Comparison of ENCODE assay signal across 29 cellular contexts in genomic region chr11:134864968-134865305, GRCh38.
"Had no signal": no experiment of that assay in that cellular context is flagged by ENCODE, and none has a peak within 500 bp of the region (broad histone marks: within the 10 kb centered on the region; RNA-seq: fewer than 3 reads in every experiment).

No MANE protein-coding gene starts in this region.

- ATAC-seq: left colon, left lung, natural killer cell, psoas muscle had no signal

- H3K27ac ChIP-seq: left lung, lower lobe of right lung, neutrophil, parathyroid adenoma, psoas muscle, right lobe of liver, tibial nerve, uterus had no signal

- H3K4me3 Mint-ChIP-seq: immature natural killer cell; mesothelial cell of epicardium; naive B cell; natural killer cell; nephron progenitor cell; stimulated activated memory B cell treated with anti-CD40 and anti-IgM and Interleukin-4, amounts not matched to agents 10 μg/mL and 1 μg/mL and 100 μg/mL, for 72 hours; stimulated activated naive CD8-positive, alpha-beta T cell treated with anti-CD3 and anti-CD28 coated beads, Interleukin-15, amount 100 ng/mL, for 72 hours; type B pancreatic cell had no signal

- H3K4me1 ChIP-seq: left lung, lower lobe of right lung, parathyroid adenoma, psoas muscle, right lobe of liver, uterus had no signal

- DNase-seq: hypothalamus; immature natural killer cell; kidney; left colon; left lung; lower lobe of right lung; mammary epithelial cell; mesenchymal stem cell; naive B cell; natural killer cell; nephron progenitor cell; occipital lobe; psoas muscle; right lobe of liver; stimulated activated CD4-positive, alpha-beta T cell treated with anti-CD3 and anti-CD28 coated beads, Interleukin-1b, Interleukin-23, amount 100 ng/mL, for 48 hours; stimulated activated CD4-positive, alpha-beta T cell treated with anti-CD3 and anti-CD28 coated beads, Interleukin-2, amount 100 ng/mL, for 48 hours; stimulated activated CD4-positive, alpha-beta T cell treated with anti-CD3 and anti-CD28 coated beads, Interleukin-4, amount 100 ng/mL, for 4 hours; stimulated activated CD8-positive, alpha-beta memory T cell treated with anti-CD3 and anti-CD28 coated beads, Interleukin-4, amount 100 ng/mL, for 48 hours; stimulated activated naive CD4-positive, alpha-beta T cell treated with Interleukin-2 at 50 U/mL for 16 hours; stimulated activated naive CD8-positive, alpha-beta T cell treated with anti-CD3 and anti-CD28 coated beads, Interleukin-15, amount 100 ng/mL, for 72 hours; substantia nigra; uterus had no signal

- H3K4me1 Mint-ChIP-seq: natural killer cell; stimulated activated memory B cell treated with anti-CD40 and anti-IgM and Interleukin-4, amounts not matched to agents 10 μg/mL and 1 μg/mL and 100 μg/mL, for 72 hours had no signal

- H3K27me3 ChIP-seq: neutrophil, right lobe of liver, tibial nerve, uterus had no signal

- H3K27ac Mint-ChIP-seq: immature natural killer cell; mesothelial cell of epicardium; naive B cell; natural killer cell; nephron progenitor cell; stimulated activated memory B cell treated with anti-CD40 and anti-IgM and Interleukin-4, amounts not matched to agents 10 μg/mL and 1 μg/mL and 100 μg/mL, for 72 hours; stimulated activated naive CD8-positive, alpha-beta T cell treated with anti-CD3 and anti-CD28 coated beads, Interleukin-15, amount 100 ng/mL, for 72 hours; type B pancreatic cell had no signal

- H3K4me3 ChIP-seq: left lung, lower lobe of right lung, psoas muscle, right lobe of liver, smooth muscle cell, tibial nerve, uterus had no signal

- H3K9me3 ChIP-seq: left lung, lower lobe of right lung, neutrophil, psoas muscle, right lobe of liver, tibial nerve, uterus had no signal

- H3K36me3 Mint-ChIP-seq: immature natural killer cell; mesothelial cell of epicardium; naive B cell; natural killer cell; stimulated activated memory B cell treated with anti-CD40 and anti-IgM and Interleukin-4, amounts not matched to agents 10 μg/mL and 1 μg/mL and 100 μg/mL, for 72 hours; type B pancreatic cell had no signal

- H3K9me3 Mint-ChIP-seq: immature natural killer cell; naive B cell; natural killer cell; stimulated activated memory B cell treated with anti-CD40 and anti-IgM and Interleukin-4, amounts not matched to agents 10 μg/mL and 1 μg/mL and 100 μg/mL, for 72 hours; stimulated activated naive CD8-positive, alpha-beta T cell treated with anti-CD3 and anti-CD28 coated beads, Interleukin-15, amount 100 ng/mL, for 72 hours; type B pancreatic cell had no signal
